In the genomic region with DNA sequence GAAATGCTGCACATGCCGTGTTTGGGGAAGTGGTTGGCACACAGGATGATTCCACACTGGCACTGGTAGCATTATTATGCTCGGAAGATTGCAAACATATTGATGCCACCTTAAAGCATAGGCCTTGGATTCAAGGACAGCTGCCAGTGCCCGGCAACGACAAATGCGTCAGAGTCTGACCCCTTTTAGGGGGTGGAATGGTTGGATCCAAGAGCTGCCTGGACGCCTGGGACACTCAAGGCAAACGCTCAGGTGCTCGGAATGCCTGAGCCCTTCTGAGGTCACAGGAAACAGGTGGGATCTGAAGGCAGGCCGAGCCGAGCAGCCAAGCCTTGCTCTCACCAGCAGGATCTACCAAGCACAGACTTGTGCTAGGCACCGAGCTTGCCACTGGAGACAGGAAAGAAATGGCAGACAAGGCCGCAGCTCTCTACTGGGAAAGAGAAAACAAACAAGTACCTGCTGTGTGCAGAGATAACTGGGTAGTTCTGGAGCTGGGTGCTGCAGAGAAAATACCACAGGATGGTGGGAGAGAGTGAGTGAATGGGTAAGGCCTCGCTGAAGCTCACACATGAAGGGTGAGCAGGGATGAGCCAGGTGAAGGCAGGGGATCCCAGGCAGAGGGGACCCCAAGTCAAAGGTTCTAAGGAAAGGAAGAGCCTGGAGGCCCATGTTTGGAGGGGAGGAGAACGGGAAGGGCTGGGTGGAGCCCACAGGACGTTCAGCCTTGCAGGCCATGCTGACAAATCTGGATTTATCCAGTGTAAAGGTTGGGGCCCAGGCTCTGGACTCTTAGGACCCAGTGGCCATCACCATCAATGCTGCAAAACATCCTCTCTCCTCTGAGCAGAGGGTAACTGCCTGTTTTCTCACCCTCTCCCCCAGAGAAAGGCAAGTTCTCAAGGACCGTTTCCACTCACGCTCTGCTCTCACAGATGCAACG, we compare ENCODE assay signal across 8 cellular contexts. TPM values are rescaled to one million over a fixed set of nuclear protein-coding genes. Genes with fewer than 3 reads are reported as not detected.
DNase-seq lines count a peak whose midpoint lies in the region; ATAC-seq and TF ChIP-seq lines count a peak whose summit lies in the region.

No MANE protein-coding gene starts in this region.

- POLR2A ChIA-PET in CD4-positive, alpha-beta T cell (lab: Charles Lee): interaction anchor here (1.0 to 1.9 kb wide), 5 partner anchors 9 to 64 kb away, joined by 3 to 17 read pairs (median 4); partner anchors contain the start of genes NDUFA11, RANBP3 and VMAC

- peaks cover 39% of the 10 kb centered on the region for H3K36me3 Mint-ChIP-seq in CD4-positive, alpha-beta T cell (ENCODE audit: low read depth)
- no peaks in the 10 kb centered on the region for H3K36me3 Mint-ChIP-seq in natural killer cell treated with Interleukin-12 subunit alpha and Interleukin-12 subunit beta and Interleukin-15 and Interleukin-18, amount 100 ng/mL, for 72 hours

- H3K27me3 ChIP-seq in CD4-positive, alpha-beta T cell (ENCODE audit: control insufficient read depth, insufficient read depth, low read length): no peaks in the 10 kb centered on the region
- H3K27me3 ChIP-seq in dorsolateral prefrontal cortex: no peaks in the 10 kb centered on the region

- H3K27me3 Mint-ChIP-seq in CD4-positive, alpha-beta T cell: no peaks in the 10 kb centered on the region
- no peaks in the 10 kb centered on the region for H3K27me3 Mint-ChIP-seq in natural killer cell treated with Interleukin-12 subunit alpha and Interleukin-12 subunit beta and Interleukin-15 and Interleukin-18, amount 100 ng/mL, for 72 hours

- no peaks in the 10 kb centered on the region for H3K9me3 ChIP-seq in CD4-positive, alpha-beta T cell (ENCODE audit: control insufficient read depth, low read length)

- CTCF ChIA-PET in CD4-positive, alpha-beta T cell (lab: Charles Lee): interaction anchor here (1.0 to 2.3 kb wide), 12 partner anchors 9 to 165 kb away, joined by 4 to 24 read pairs (median 8); partner anchors contain the start of genes NDUFA11, RANBP3 and VMAC

- peak overlapping the region; percentile 40 for H3K4me3 Mint-ChIP-seq in CD4-positive, alpha-beta T cell
- H3K4me3 Mint-ChIP-seq in natural killer cell treated with Interleukin-12 subunit alpha and Interleukin-12 subunit beta and Interleukin-15 and Interleukin-18, amount 100 ng/mL, for 72 hours: peak overlapping the region; percentile 40

- no peak for TF ChIP-seq CTCF in CD4-positive, alpha-beta T cell (IDR thresholded peaks at IDR 0.05)
- no peak for TF ChIP-seq CTCF in dorsolateral prefrontal cortex (IDR thresholded peaks at IDR 0.05 in 54 of 56, conservative IDR thresholded peaks at IDR 0.05 in 2 of 56; ENCODE audit: low read depth in 1 of 56, partially characterized antibody in 56 of 56)

- H3K4me1 Mint-ChIP-seq in CD4-positive, alpha-beta T cell (ENCODE audit: low read depth): peaks cover 86% of the 10 kb centered on the region
- H3K4me1 Mint-ChIP-seq in natural killer cell treated with Interleukin-12 subunit alpha and Interleukin-12 subunit beta and Interleukin-15 and Interleukin-18, amount 100 ng/mL, for 72 hours (ENCODE audit: low read depth in 2 of 2): peaks cover 45 to 59% of the 10 kb centered on the region in 2 donors

- H3K27ac ChIP-seq in CD4-positive, alpha-beta T cell (ENCODE audit: low read depth, low read length): peak overlapping the region; percentile 22
- peak overlapping the region; percentile 31 to 99 (median 90) for H3K27ac ChIP-seq in dorsolateral prefrontal cortex

- no peak for ATAC-seq in CD4-positive, alpha-beta T cell (ENCODE audit: poor library complexity)
- no peak for ATAC-seq in natural killer cell treated with Interleukin-12 subunit alpha and Interleukin-12 subunit beta and Interleukin-15 and Interleukin-18, amount 100 ng/mL, for 72 hours

- H3K9me3 Mint-ChIP-seq in CD4-positive, alpha-beta T cell: no peaks in the 10 kb centered on the region
- H3K9me3 Mint-ChIP-seq in natural killer cell treated with Interleukin-12 subunit alpha and Interleukin-12 subunit beta and Interleukin-15 and Interleukin-18, amount 100 ng/mL, for 72 hours: no peaks in the 10 kb centered on the region

- H3K27ac Mint-ChIP-seq in CD4-positive, alpha-beta T cell: peak overlapping the region; percentile 98
- peak overlapping the region; percentile 59 to 80 for H3K27ac Mint-ChIP-seq in natural killer cell treated with Interleukin-12 subunit alpha and Interleukin-12 subunit beta and Interleukin-15 and Interleukin-18, amount 100 ng/mL, for 72 hours

- H3K4me3 ChIP-seq in dorsolateral prefrontal cortex: peak overlapping the region in 18 of 59 donors; percentile 0 to 35 (median 12)

- DNase-seq in CD4-positive, alpha-beta T cell: no peak
- peak; percentile 80 for DNase-seq in NCI-H510A treated with DMSO at 0.1 percent for 48 hours (lab: John Stamatoyannopoulos, UW)
- DNase-seq in dorsolateral prefrontal cortex: peak in 1 of 10 donors; percentile 43
- DNase-seq in natural killer cell treated with Interleukin-12 subunit alpha and Interleukin-12 subunit beta and Interleukin-15 and Interleukin-18, amount 100 ng/mL, for 72 hours (ENCODE audit: low spot score): no peak
- no peak for DNase-seq in T-helper 9 cell
- DNase-seq in RKO (ENCODE audit: low spot score): no peak
- no peak for DNase-seq in NCI-H1694 treated with DMSO at 0.1 percent for 48 hours (lab: John Stamatoyannopoulos, UW)
- no peak for DNase-seq in foreskin melanocyte

- intact Hi-C loops in CD4-positive, alpha-beta T cell (cut with DNase I, micrococcal nuclease): loop anchor here in 1 of 2 experiments (1.0 to 5.0 kb wide), 2 partner anchors 10 to 54 kb away; partner anchors contain the start of gene RANBP3
- intact Hi-C loops in dorsolateral prefrontal cortex (cut with DNase I): loop anchor here in 1 of 2 donors (5.0 kb wide), 1 partner anchor 66 kb away; the partner anchor contains the start of genes NDUFA11 and VMAC

RNA-seq across cellular contexts. Expression of gene RANBP3, which starts 9.2 kb away (rescaled TPM):
- 10 to 100 TPM; 82.7 to 88.7 TPM for total RNA-seq in CD4-positive, alpha-beta T cell
- 100 to 1,000 TPM in 31 of 120 experiments, 10 to 100 TPM in 89; 71.9 to 120 (median 93.1) TPM for total RNA-seq in dorsolateral prefrontal cortex
- 100 to 1,000 TPM in 1 of 2 donors, 10 to 100 TPM in 1; 96.5 to 119 TPM for total RNA-seq in natural killer cell treated with Interleukin-12 subunit alpha and Interleukin-12 subunit beta and Interleukin-15 and Interleukin-18, amount 100 ng/mL, for 72 hours

RNA-seq across cellular contexts. Expression of gene CAPS, which starts 54.6 kb away (rescaled TPM):
- 10 to 100 TPM; 43.2 to 44.2 TPM for total RNA-seq in CD4-positive, alpha-beta T cell
- total RNA-seq in dorsolateral prefrontal cortex: 10 to 100 TPM in 113 of 120 experiments, 1 to 10 TPM in 7; 7.5 to 55.0 (median 19.2) TPM
- total RNA-seq in natural killer cell treated with Interleukin-12 subunit alpha and Interleukin-12 subunit beta and Interleukin-15 and Interleukin-18, amount 100 ng/mL, for 72 hours: 1 to 10 TPM; 7.6 to 8.6 TPM
